In genomic region chr6:45378324-45378926, GRCh38 we compare ENCODE assay signal across 1 cellular context.
TF ChIP-seq lines count a peak whose summit lies in the region.

No MANE protein-coding gene starts in this region.

TF ChIP-seq in K562, 482 proteins besides CTCF, POLR2A, EP300 and RAD21 (continued from another document and continues in another):
- TF ChIP-seq MITF (IDR thresholded peaks at IDR 0.05) = no peak
- TF ChIP-seq, protein P1, sequence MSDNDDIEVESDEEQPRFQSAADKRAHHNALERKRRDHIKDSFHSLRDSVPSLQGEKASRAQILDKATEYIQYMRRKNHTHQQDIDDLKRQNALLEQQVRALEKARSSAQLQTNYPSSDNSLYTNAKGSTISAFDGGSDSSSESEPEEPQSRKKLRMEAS (CRISPR knock-in tag; IDR thresholded peaks at IDR 0.05) = no peak
- TF ChIP-seq SRSF7 (optimal IDR thresholded peaks at IDR 0.05; ENCODE audit: low read depth, low read length) = no peak
- TF ChIP-seq ZC3H11A (IDR thresholded peaks at IDR 0.05; ENCODE audit: low read depth, low read length) = no peak
- TF ChIP-seq ZNF143 (CRISPR knock-in tag; IDR thresholded peaks at IDR 0.05) = no peak
- TF ChIP-seq NFIC (IDR thresholded peaks at IDR 0.05) = no peak
- no peak for TF ChIP-seq E2F5 (CRISPR knock-in tag; IDR thresholded peaks at IDR 0.05)
- no peak for TF ChIP-seq BRF1 (IDR thresholded peaks at IDR 0.05; ENCODE audit: borderline replicate concordance, extremely low read depth, insufficient read length)
- TF ChIP-seq STAT5B (CRISPR knock-in tag; IDR thresholded peaks at IDR 0.05) = no peak
- TF ChIP-seq ZBTB49 (CRISPR knock-in tag; IDR thresholded peaks at IDR 0.05; ENCODE audit: borderline replicate concordance) = no peak
- 0 out of 2 replicates have a peak, but pooled peaks have one; percentile 42 for TF ChIP-seq ZNF76 (CRISPR knock-in tag; IDR thresholded peaks at IDR 0.05; ENCODE audit: borderline replicate concordance)
- TF ChIP-seq MYC (IDR thresholded peaks at IDR 0.05; ENCODE audit: low read depth, low read length) = no peak
- TF ChIP-seq MYC (CRISPR knock-in tag; IDR thresholded peaks at IDR 0.05; ENCODE audit: borderline replicate concordance, low read depth) = peak; percentile 86; the same call in 1 of the 2 replicates
- TF ChIP-seq TGIF2 (CRISPR knock-in tag; IDR thresholded peaks at IDR 0.05) = no peak
- TF ChIP-seq MTA2 (IDR thresholded peaks at IDR 0.05; ENCODE audit: low read depth) = no peak
- TF ChIP-seq RBM15 (IDR thresholded peaks at IDR 0.05; ENCODE audit: insufficient read depth, low read length) = no peak
- no peak for TF ChIP-seq ZC3H4 (CRISPR knock-in tag; IDR thresholded peaks at IDR 0.05; ENCODE audit: borderline replicate concordance)
- TF ChIP-seq RBM34 (IDR thresholded peaks at IDR 0.05; ENCODE audit: borderline replicate concordance, insufficient read depth, low read length) = no peak
- TF ChIP-seq ZNF197 (CRISPR knock-in tag; IDR thresholded peaks at IDR 0.05; ENCODE audit: low read depth) = no peak
- TF ChIP-seq HDAC8 (tag; IDR thresholded peaks at IDR 0.05) = no peak; the same call in 1 of the 2 replicates
- TF ChIP-seq PTRF (tag; IDR thresholded peaks at IDR 0.05) = no peak
- peak in 1 of 3 experiments; percentile 15 for TF ChIP-seq YY1 (IDR thresholded peaks at IDR 0.05; ENCODE audit: borderline replicate concordance in 1 of 3, control insufficient read depth in 1 of 3, extremely low read depth in 1 of 3, insufficient read depth in 3 of 3, insufficient read length in 1 of 3, insufficient replicate concordance in 2 of 3, low read depth in 1 of 3, low read length in 2 of 3)
- no peak for TF ChIP-seq RBFOX2 (IDR thresholded peaks at IDR 0.05; ENCODE audit: low read depth, low read length)
- no peak for TF ChIP-seq HSF4 (CRISPR knock-in tag; IDR thresholded peaks at IDR 0.05; ENCODE audit: borderline replicate concordance)
- TF ChIP-seq ZNF124 (CRISPR knock-in tag; IDR thresholded peaks at IDR 0.05) = no peak
- no peak for TF ChIP-seq PPARD (CRISPR knock-in tag; IDR thresholded peaks at IDR 0.05)
- TF ChIP-seq TOE1 (IDR thresholded peaks at IDR 0.05; ENCODE audit: borderline replicate concordance) = no peak
- TF ChIP-seq TOE1 (CRISPR knock-in tag; IDR thresholded peaks at IDR 0.05; ENCODE audit: borderline replicate concordance, low read depth) = no peak
- no peak for TF ChIP-seq HMG20B (CRISPR knock-in tag; IDR thresholded peaks at IDR 0.05)
- no peak for TF ChIP-seq EHMT2 (IDR thresholded peaks at IDR 0.05)
- TF ChIP-seq KLF13 (tag; IDR thresholded peaks at IDR 0.05; ENCODE audit: borderline replicate concordance, low read depth) = no peak
- TF ChIP-seq CLOCK (CRISPR knock-in tag; IDR thresholded peaks at IDR 0.05; ENCODE audit: borderline replicate concordance) = no peak
- TF ChIP-seq, protein P2, sequence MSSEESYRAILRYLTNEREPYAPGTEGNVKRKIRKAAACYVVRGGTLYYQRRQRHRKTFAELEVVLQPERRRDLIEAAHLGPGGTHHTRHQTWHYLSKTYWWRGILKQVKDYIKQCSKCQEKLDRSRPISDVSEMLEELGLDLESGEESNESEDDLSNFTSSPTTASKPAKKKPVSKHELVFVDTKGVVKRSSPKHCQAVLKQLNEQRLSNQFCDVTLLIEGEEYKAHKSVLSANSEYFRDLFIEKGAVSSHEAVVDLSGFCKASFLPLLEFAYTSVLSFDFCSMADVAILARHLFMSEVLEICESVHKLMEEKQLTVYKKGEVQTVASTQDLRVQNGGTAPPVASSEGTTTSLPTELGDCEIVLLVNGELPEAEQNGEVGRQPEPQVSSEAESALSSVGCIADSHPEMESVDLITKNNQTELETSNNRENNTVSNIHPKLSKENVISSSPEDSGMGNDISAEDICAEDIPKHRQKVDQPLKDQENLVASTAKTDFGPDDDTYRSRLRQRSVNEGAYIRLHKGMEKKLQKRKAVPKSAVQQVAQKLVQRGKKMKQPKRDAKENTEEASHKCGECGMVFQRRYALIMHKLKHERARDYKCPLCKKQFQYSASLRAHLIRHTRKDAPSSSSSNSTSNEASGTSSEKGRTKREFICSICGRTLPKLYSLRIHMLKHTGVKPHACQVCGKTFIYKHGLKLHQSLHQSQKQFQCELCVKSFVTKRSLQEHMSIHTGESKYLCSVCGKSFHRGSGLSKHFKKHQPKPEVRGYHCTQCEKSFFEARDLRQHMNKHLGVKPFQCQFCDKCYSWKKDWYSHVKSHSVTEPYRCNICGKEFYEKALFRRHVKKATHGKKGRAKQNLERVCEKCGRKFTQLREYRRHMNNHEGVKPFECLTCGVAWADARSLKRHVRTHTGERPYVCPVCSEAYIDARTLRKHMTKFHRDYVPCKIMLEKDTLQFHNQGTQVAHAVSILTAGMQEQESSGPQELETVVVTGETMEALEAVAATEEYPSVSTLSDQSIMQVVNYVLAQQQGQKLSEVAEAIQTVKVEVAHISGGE (CRISPR knock-in tag; IDR thresholded peaks at IDR 0.05) = no peak
- no peak for TF ChIP-seq BCOR (IDR thresholded peaks at IDR 0.05)
- no peak for TF ChIP-seq ZNF121 (CRISPR knock-in tag; conservative IDR thresholded peaks at IDR 0.05)
- no peak for TF ChIP-seq ZNF232 (CRISPR knock-in tag; IDR thresholded peaks at IDR 0.05)
- TF ChIP-seq XRCC3 (IDR thresholded peaks at IDR 0.05) = no peak
- TF ChIP-seq ZSCAN32 (CRISPR knock-in tag; IDR thresholded peaks at IDR 0.05) = no peak
- TF ChIP-seq NCOA2 (IDR thresholded peaks at IDR 0.05; ENCODE audit: partially characterized antibody in 2 of 2) = no peak
- no peak for TF ChIP-seq BACH1 (tag; IDR thresholded peaks at IDR 0.05)
- no peak for TF ChIP-seq MCM5 (IDR thresholded peaks at IDR 0.05; ENCODE audit: low read depth)
- TF ChIP-seq CHD2 (IDR thresholded peaks at IDR 0.05; ENCODE audit: low read depth, low read length) = no peak
- no peak for TF ChIP-seq CBFB (CRISPR knock-in tag; IDR thresholded peaks at IDR 0.05)
- TF ChIP-seq CREBBP (IDR thresholded peaks at IDR 0.05; ENCODE audit: low read depth, low read length) = no peak
